ENCODE assay signal across 8 cellular contexts in genomic region chr16:73056911-73057310, GRCh38. TPM values are rescaled to one million over a fixed set of nuclear protein-coding genes. Genes with fewer than 3 reads are reported as not detected.
DNase-seq lines count a peak whose midpoint lies in the region; ATAC-seq and TF ChIP-seq lines count a peak whose summit lies in the region.

No MANE protein-coding gene starts in this region.

- CTCF ChIA-PET in SK-N-SH (lab: Yijun Ruan, JAX) = interaction anchor here (0.6 to 2.1 kb wide), 9 partner anchors 13 to 1180 kb away, joined by 3 to 7 read pairs (median 6); no protein-coding TSS in a partner anchor
- CTCF ChIA-PET in activated B cell treated with CpG ODN at 0.5 μM for 24 hours (lab: Charles Lee) = interaction anchor here (0.6 kb wide), 1 partner anchor 554 kb away, joined by 5 read pairs; no protein-coding TSS in a partner anchor

- no peak for TF ChIP-seq RAD21 in SK-N-SH (IDR thresholded peaks at IDR 0.05; ENCODE audit: low read length)

- H3K4me1 Mint-ChIP-seq in activated B cell treated with CpG ODN at 0.5 μM for 24 hours (peaks cover 17% of the 10 kb centered on the region), type B pancreatic cell (ENCODE audit: unreplicated experiment) (peaks cover 46% of the 10 kb centered on the region)

- ATAC-seq in SK-N-SH treated with all-trans-retinoic acid at 6 μM for 48 hours (no peak), activated B cell treated with CpG ODN at 0.5 μM for 24 hours (ENCODE audit: low read depth) (no peak)

- H3F3A ChIP-seq in SK-N-SH (replicated peaks; ENCODE audit: insufficient read depth) = peaks cover 20% of the 10 kb centered on the region

- H2AFZ ChIP-seq in SK-N-SH (ENCODE audit: low read depth) = no peak overlapping the region

- DNase-seq in SK-N-SH (no peak), activated B cell treated with CpG ODN at 0.5 μM for 24 hours (no peak), type B pancreatic cell (ENCODE audit: extremely low spot score, unreplicated experiment) (no peak), epidermal melanocyte (ENCODE audit: insufficient read length, low spot score) (no peak), glomerular visceral epithelial cell (ENCODE audit: extremely low spot score) (no peak)

- H3K9me2 ChIP-seq in SK-N-SH = no peaks in the 10 kb centered on the region

- H3K9ac ChIP-seq in SK-N-SH (peak overlapping the region; percentile 91), iPS-18a (ENCODE audit: low read length) (no peak overlapping the region), stomach smooth muscle (ENCODE audit: low read length in 2 of 2) (peak overlapping the region; percentile 88)

- H3K4me1 ChIP-seq in SK-N-SH (ENCODE audit: control insufficient read depth in 1 of 2, insufficient read depth in 2 of 2, low read depth in 1 of 2, low read length in 1 of 2) (peaks cover 26 to 57% of the 10 kb centered on the region in 2 experiments), iPS-18a (ENCODE audit: control insufficient read depth, low read depth, low read length) (peaks cover 67% of the 10 kb centered on the region), stomach smooth muscle (ENCODE audit: control insufficient read depth, insufficient read depth, low read length) (peaks cover 49% of the 10 kb centered on the region)

- H3K79me2 ChIP-seq in SK-N-SH (ENCODE audit: insufficient read depth) = peaks cover 89% of the 10 kb centered on the region

- 7% methylated on average over 6 of the region's 6 CpGs for WGBS in SK-N-SH (ENCODE audit: low lambda C conversion rate)

- H3K9me3 ChIP-seq in SK-N-SH (no peaks in the 10 kb centered on the region), iPS-18a (ENCODE audit: control insufficient read depth, low read depth, low read length) (no peaks in the 10 kb centered on the region), stomach smooth muscle (ENCODE audit: control insufficient read depth in 2 of 2, low read length in 2 of 2) (no peaks in the 10 kb centered on the region)

- H3K4me2 ChIP-seq in SK-N-SH = peak overlapping the region; percentile 94

- peaks cover 2% of the 10 kb centered on the region for H3K36me3 Mint-ChIP-seq in activated B cell treated with CpG ODN at 0.5 μM for 24 hours (ENCODE audit: low read depth)
- no peaks in the 10 kb centered on the region for H3K36me3 Mint-ChIP-seq in type B pancreatic cell

- TF ChIP-seq CTCF in SK-N-SH (IDR thresholded peaks at IDR 0.05) (no peak), activated B cell treated with CpG ODN at 0.5 μM for 24 hours (IDR thresholded peaks at IDR 0.05) (no peak), type B pancreatic cell (conservative IDR thresholded peaks at IDR 0.05) (no peak)

- H3K4me3 Mint-ChIP-seq in activated B cell treated with CpG ODN at 0.5 μM for 24 hours (peak overlapping the region; percentile 88), type B pancreatic cell (no peak overlapping the region)

- POLR2A ChIA-PET in SK-N-SH (lab: Yijun Ruan, JAX) = interaction anchor here (0.9 to 1.3 kb wide), 3 partner anchors 113 to 173 kb away, joined by 3 read pairs; no protein-coding TSS in a partner anchor
- POLR2A ChIA-PET in activated B cell treated with CpG ODN at 0.5 μM for 24 hours (lab: Charles Lee) = no interaction called here

- H3K27me3 ChIP-seq in SK-N-SH (ENCODE audit: insufficient read depth) = no peaks in the 10 kb centered on the region
- peaks cover 87% of the 10 kb centered on the region for H3K27me3 ChIP-seq in iPS-18a (ENCODE audit: control insufficient read depth, insufficient read depth, low read length)
- no peaks in the 10 kb centered on the region for H3K27me3 ChIP-seq in stomach smooth muscle (ENCODE audit: control insufficient read depth in 1 of 2, insufficient read depth in 2 of 2, low read length in 2 of 2)

- TF ChIP-seq EP300 in SK-N-SH (IDR thresholded peaks at IDR 0.05; ENCODE audit: borderline replicate concordance in 1 of 2, low read depth in 1 of 2, low read length in 1 of 2) = no peak

- H3K27ac ChIP-seq in SK-N-SH (ENCODE audit: low read depth in 2 of 2, low read length in 1 of 2) (peak overlapping the region; percentile 74 to 90), iPS-18a (ENCODE audit: low read length) (no peak overlapping the region), stomach smooth muscle (ENCODE audit: low read length) (peak overlapping the region; percentile 99)

- peak overlapping the region; percentile 77 for H3K27ac Mint-ChIP-seq in activated B cell treated with CpG ODN at 0.5 μM for 24 hours
- no peak overlapping the region for H3K27ac Mint-ChIP-seq in type B pancreatic cell

- no peaks in the 10 kb centered on the region for H4K20me1 ChIP-seq in SK-N-SH (ENCODE audit: insufficient read depth)

- intact Hi-C loops in activated B cell treated with CpG ODN at 0.5 μM for 24 hours (cut with micrococcal nuclease) = loop anchor here (1.0 to 10.0 kb wide), 4 partner anchors 9 to 1238 kb away; partner anchors contain the start of genes PSMD7 and ZFHX3

- H3K27me3 Mint-ChIP-seq in activated B cell treated with CpG ODN at 0.5 μM for 24 hours = peaks cover 24% of the 10 kb centered on the region
- H3K27me3 Mint-ChIP-seq in type B pancreatic cell = peaks cover 24% of the 10 kb centered on the region

- H3K36me3 ChIP-seq in SK-N-SH (replicated peaks in 1 of 2; ENCODE audit: control insufficient read depth in 1 of 2, insufficient read depth in 2 of 2, low read length in 1 of 2) (no peaks in the 10 kb centered on the region), iPS-18a (ENCODE audit: control insufficient read depth, low read depth, low read length) (no peaks in the 10 kb centered on the region), stomach smooth muscle (ENCODE audit: control insufficient read depth in 2 of 2, insufficient read depth in 2 of 2, low read length in 2 of 2) (no peaks in the 10 kb centered on the region)

- no peaks in the 10 kb centered on the region for H3K9me3 Mint-ChIP-seq in activated B cell treated with CpG ODN at 0.5 μM for 24 hours
- no peaks in the 10 kb centered on the region for H3K9me3 Mint-ChIP-seq in type B pancreatic cell

- H3K4me3 ChIP-seq in SK-N-SH (ENCODE audit: low read depth in 2 of 2, low read length in 1 of 2) (peak overlapping the region; percentile 81 to 84), iPS-18a (ENCODE audit: low read length) (peak overlapping the region; percentile 52), stomach smooth muscle (ENCODE audit: low read length in 2 of 2) (peak overlapping the region; percentile 80)

TF ChIP-seq in SK-N-SH, 30 proteins besides CTCF, POLR2A, EP300 and RAD21:
- no peak for TF ChIP-seq ELF1 (IDR thresholded peaks at IDR 0.05)
- no peak for TF ChIP-seq TCF12 (IDR thresholded peaks at IDR 0.05)
- no peak for TF ChIP-seq NRF1 (IDR thresholded peaks at IDR 0.05; ENCODE audit: low read depth, low read length)
- TF ChIP-seq USF1 (IDR thresholded peaks at IDR 0.05; ENCODE audit: borderline replicate concordance, low read depth) = no peak
- TF ChIP-seq CHD2 (IDR thresholded peaks at IDR 0.05; ENCODE audit: low read length, partially characterized antibody) = no peak
- TF ChIP-seq FOSL2 (IDR thresholded peaks at IDR 0.05; ENCODE audit: borderline replicate concordance, low read depth) = no peak
- TF ChIP-seq RXRA (IDR thresholded peaks at IDR 0.05; ENCODE audit: borderline replicate concordance, low read depth) = no peak
- no peak for TF ChIP-seq POLR2AphosphoS5 (IDR thresholded peaks at IDR 0.05; ENCODE audit: low read depth, low read length)
- TF ChIP-seq RFX5 (IDR thresholded peaks at IDR 0.05; ENCODE audit: low read length) = no peak
- no peak for TF ChIP-seq YY1 (IDR thresholded peaks at IDR 0.05; ENCODE audit: low read depth)
- TF ChIP-seq MXI1 (IDR thresholded peaks at IDR 0.05; ENCODE audit: low read depth, low read length) = no peak

TF ChIP-seq in SK-N-SH treated with all-trans-retinoic acid at 6 μM for 48 hours, 23 proteins besides CTCF, POLR2A, EP300 and RAD21 (continues in another document):
- TF ChIP-seq ZFP3 (CRISPR knock-in tag; IDR thresholded peaks at IDR 0.05) (no peak), CSRNP3 (CRISPR knock-in tag; IDR thresholded peaks at IDR 0.05) (no peak), ZNF70 (CRISPR knock-in tag; IDR thresholded peaks at IDR 0.05) (no peak), ZNF565 (CRISPR knock-in tag; conservative IDR thresholded peaks at IDR 0.05; ENCODE audit: low read depth) (no peak), RARB (CRISPR knock-in tag; IDR thresholded peaks at IDR 0.05) (no peak), BACH2 (CRISPR knock-in tag; IDR thresholded peaks at IDR 0.05; ENCODE audit: borderline replicate concordance) (no peak), ISL1 (CRISPR knock-in tag; IDR thresholded peaks at IDR 0.05) (no peak), ARNTL (CRISPR knock-in tag; IDR thresholded peaks at IDR 0.05; ENCODE audit: borderline replicate concordance, low read depth) (no peak), PPARA (CRISPR knock-in tag; IDR thresholded peaks at IDR 0.05; ENCODE audit: borderline replicate concordance) (no peak), ZNF8 (CRISPR knock-in tag; IDR thresholded peaks at IDR 0.05) (no peak)

RNA-seq across cellular contexts. Expression of gene ZFHX3, which starts 9.0 kb away (rescaled TPM):
- polyA plus RNA-seq in SK-N-SH (2012; rRNA removed) = 1.9 and 2.0 TPM in 2 replicates
- polyA plus RNA-seq in SK-N-SH (2012; cell fraction: cytosol; rRNA removed) = 1.9 and 2.0 TPM in 2 replicates
- polyA plus RNA-seq in SK-N-SH (2012; cell fraction: nucleus; rRNA removed) = 4.1 and 5.0 TPM in 2 replicates
- total RNA-seq in activated B cell treated with CpG ODN at 0.5 μM for 24 hours = 9.2 and 9.6 TPM in 2 replicates
- 47.4 and 48.5 TPM in 2 replicates for total RNA-seq in type B pancreatic cell (ENCODE audit: low replicate concordance)
